In the genomic region with DNA sequence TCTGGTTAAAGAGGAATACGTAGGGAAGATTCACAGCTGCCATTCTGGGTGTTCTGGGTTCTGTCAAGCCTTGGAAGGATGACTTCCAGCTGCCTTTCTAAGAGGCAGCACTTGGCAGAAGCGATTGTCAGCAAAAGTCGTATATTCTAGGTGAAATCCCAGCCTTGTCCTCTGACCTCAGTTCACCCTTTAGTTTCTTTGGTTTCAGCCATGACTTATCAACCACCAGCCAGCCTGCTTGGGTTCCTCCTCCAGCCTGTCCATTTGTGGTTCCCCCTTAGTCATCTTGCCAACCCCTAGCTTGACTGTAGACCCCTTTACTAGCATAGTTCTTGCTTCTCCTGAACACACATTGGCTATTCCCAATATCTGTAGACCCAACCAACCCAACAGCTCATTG, we compare ENCODE assay signal across 18 cellular contexts.
DNase-seq lines count a peak whose midpoint lies in the region; ATAC-seq and TF ChIP-seq lines count a peak whose summit lies in the region.
"Had no signal": no experiment of that assay in that cellular context is flagged by ENCODE, and none has a peak within 500 bp of the region (broad histone marks: within the 10 kb centered on the region; RNA-seq: fewer than 3 reads in every experiment).

No MANE protein-coding gene starts in this region.

- H3K4me3 ChIP-seq in mesenchymal stem cell (ENCODE audit: insufficient read depth in 1 of 2, low read depth in 1 of 2, low read length in 2 of 2) (no peak overlapping the region), right lobe of liver (no peak overlapping the region)
- no peak overlapping the region for H3K4me3 ChIP-seq in effector memory CD4-positive, alpha-beta T cell (ENCODE audit: insufficient read depth, low read depth, low read length, poor library complexity, severe bottlenecking)
- H3K4me3 ChIP-seq: dorsolateral prefrontal cortex, hepatocyte, lower lobe of right lung, pancreas had no signal

- H2BK12ac ChIP-seq in mesenchymal stem cell (ENCODE audit: low read length in 2 of 2), result peak overlapping the region in 1 of 2 experiments; percentile 94

- no peak overlapping the region for H3K9ac ChIP-seq in mesenchymal stem cell (ENCODE audit: low read length)

- no peak overlapping the region for H2BK120ac ChIP-seq in mesenchymal stem cell (ENCODE audit: low read depth, low read length)

- intact Hi-C loops in right lobe of liver (cut with DNase I), result no loop called here

- no peaks in the 10 kb centered on the region for H3K9me3 ChIP-seq in T-helper 17 cell (ENCODE audit: control insufficient read depth, low read length, poor library complexity, severe bottlenecking)
- H3K9me3 ChIP-seq in mesenchymal stem cell (ENCODE audit: control insufficient read depth, low read length), result no peaks in the 10 kb centered on the region
- no peaks in the 10 kb centered on the region for H3K9me3 ChIP-seq in effector memory CD4-positive, alpha-beta T cell (ENCODE audit: control insufficient read depth, low read length)
- H3K9me3 ChIP-seq in right lobe of liver, result no peaks in the 10 kb centered on the region
- H3K9me3 ChIP-seq: lower lobe of right lung, pancreas had no signal

- H3K18ac ChIP-seq in mesenchymal stem cell (ENCODE audit: low read depth in 1 of 2, low read length in 2 of 2), result peak overlapping the region; percentile 52 to 65

- in situ Hi-C loops in KBM-7 (cut with MboI; ENCODE audit: low pct_unique_long_range_greater_than_20kb, low sequenced_read_pairs), result no loop called here

- ATAC-seq in T-helper 17 cell, result no peak
- no peak for ATAC-seq in right lobe of liver
- no peak for ATAC-seq in HG03457 (IDR thresholded peaks at IDR 0.05; ENCODE audit: unreplicated experiment)
- ATAC-seq: CD8-positive, alpha-beta T cell had no signal

- 2% methylated on average over 3 of the region's 3 CpGs for WGBS in mesenchymal stem cell
- 35% methylated on average over 3 of the region's 3 CpGs for WGBS in right lobe of liver (ENCODE audit: insufficient coverage, low coverage, low lambda C conversion rate, missing lambda C conversion rate)

- peak overlapping the region; percentile 33 for H2AK5ac ChIP-seq in mesenchymal stem cell (ENCODE audit: low read length, severe bottlenecking)

- H3K27me3 ChIP-seq in mesenchymal stem cell (ENCODE audit: control insufficient read depth in 1 of 2, insufficient read depth in 1 of 2, low read length in 2 of 2), result no peaks in the 10 kb centered on the region
- no peaks in the 10 kb centered on the region for H3K27me3 ChIP-seq in effector memory CD4-positive, alpha-beta T cell (replicated peaks; ENCODE audit: control insufficient read depth, insufficient read depth, low read length, poor library complexity, severe bottlenecking)
- H3K27me3 ChIP-seq in right lobe of liver, result no peaks in the 10 kb centered on the region
- H3K27me3 ChIP-seq: hepatocyte, pancreas had no signal

- TF ChIP-seq CTCF in right lobe of liver (IDR thresholded peaks at IDR 0.05), result no peak

- peak overlapping the region in 1 of 2 experiments; percentile 12 for H3K4ac ChIP-seq in mesenchymal stem cell (ENCODE audit: low read depth in 1 of 2, low read length in 2 of 2)

- H3K14ac ChIP-seq in mesenchymal stem cell (ENCODE audit: low read length in 2 of 2), result no peak overlapping the region

- H4K91ac ChIP-seq in mesenchymal stem cell (ENCODE audit: low read length), result peak overlapping the region; percentile 48

- H3K36me3 Mint-ChIP-seq in T-helper 17 cell (ENCODE audit: low read depth), result peaks cover 3% of the 10 kb centered on the region
- H3K36me3 Mint-ChIP-seq: CD8-positive, alpha-beta T cell had no signal

- no peak overlapping the region for H3K23ac ChIP-seq in mesenchymal stem cell (ENCODE audit: low read length in 2 of 2)

- no peak overlapping the region for H3K4me3 Mint-ChIP-seq in T-helper 17 cell
- H3K4me3 Mint-ChIP-seq: CD8-positive, alpha-beta T cell had no signal

- peak overlapping the region; percentile 63 for H4K8ac ChIP-seq in mesenchymal stem cell (ENCODE audit: low read length)

- H2BK5ac ChIP-seq in mesenchymal stem cell (ENCODE audit: low read depth, low read length, poor library complexity, severe bottlenecking), result no peak overlapping the region

- H3K27ac ChIP-seq in mesenchymal stem cell (ENCODE audit: low read length, poor library complexity, severe bottlenecking) (no peak overlapping the region), right lobe of liver (no peak overlapping the region)
- H3K27ac ChIP-seq in effector memory CD4-positive, alpha-beta T cell (ENCODE audit: insufficient read depth, low read length, poor library complexity, severe bottlenecking), result no peak overlapping the region
- H3K27ac ChIP-seq: dorsolateral prefrontal cortex, hepatocyte, lower lobe of right lung, pancreas had no signal

- peak; percentile 54 for DNase-seq in ELF-1 (ENCODE audit: low read depth, low spot score)
- DNase-seq in KBM-7, result peak; percentile 48
- no peak for DNase-seq in T-helper 17 cell
- peak; percentile 80 for DNase-seq in mesenchymal stem cell
- no peak for DNase-seq in middle frontal gyrus (ENCODE audit: extremely low spot score, low spot score)
- DNase-seq in effector memory CD4-positive, alpha-beta T cell, result no peak
- no peak for DNase-seq in right lobe of liver
- DNase-seq: amygdala; CD8-positive, alpha-beta T cell; dorsolateral prefrontal cortex; lower lobe of right lung; NCI-H1417 treated with DMSO at 0.1 percent for 48 hours; NCI-H524 treated with DMSO at 0.1 percent for 48 hours; pancreas; stimulated activated CD4-positive, alpha-beta T cell treated with anti-CD3 and anti-CD28 coated beads, Interleukin-2, amount 100 ng/mL, for 24 hours; stimulated activated naive CD4-positive, alpha-beta T cell treated with Interleukin-2 at 50 U/mL for 16 hours had no signal

- H3K27me3 Mint-ChIP-seq in T-helper 17 cell, result no peaks in the 10 kb centered on the region

- H3K36me3 ChIP-seq in mesenchymal stem cell (ENCODE audit: control insufficient read depth in 1 of 2, insufficient read depth in 2 of 2, low read depth in 1 of 2, low read length in 2 of 2) (no peaks in the 10 kb centered on the region), right lobe of liver (no peaks in the 10 kb centered on the region)
- no peaks in the 10 kb centered on the region for H3K36me3 ChIP-seq in effector memory CD4-positive, alpha-beta T cell (ENCODE audit: control insufficient read depth, insufficient read depth, low read length)
- H3K36me3 ChIP-seq: lower lobe of right lung, pancreas had no signal

- no peak overlapping the region for H3K4me2 ChIP-seq in mesenchymal stem cell (ENCODE audit: low read length, poor library complexity, severe bottlenecking)
- H3K4me2 ChIP-seq: hepatocyte had no signal

- no peaks in the 10 kb centered on the region for H3K79me1 ChIP-seq in mesenchymal stem cell (replicated peaks; ENCODE audit: low read length, poor library complexity, severe bottlenecking)

- no peak for TF ChIP-seq POLR2A in right lobe of liver (IDR thresholded peaks at IDR 0.05)

- no peaks in the 10 kb centered on the region for H3K4me1 ChIP-seq in mesenchymal stem cell (ENCODE audit: control insufficient read depth, insufficient read depth, low read depth, low read length)
- H3K4me1 ChIP-seq in effector memory CD4-positive, alpha-beta T cell (ENCODE audit: control insufficient read depth, insufficient read depth, low read length, poor library complexity, severe bottlenecking), result peaks cover 15% of the 10 kb centered on the region
- H3K4me1 ChIP-seq in right lobe of liver, result no peaks in the 10 kb centered on the region
- H3K4me1 ChIP-seq: lower lobe of right lung had no signal

- no peak overlapping the region for H2AFZ ChIP-seq in mesenchymal stem cell (ENCODE audit: low read depth, low read length)
- H2AFZ ChIP-seq: hepatocyte had no signal

- peak overlapping the region; percentile 49 for H2BK15ac ChIP-seq in mesenchymal stem cell (ENCODE audit: low read depth, poor library complexity, severe bottlenecking)

- H3K27ac Mint-ChIP-seq in T-helper 17 cell, result peak overlapping the region; percentile 12
- H3K27ac Mint-ChIP-seq: CD8-positive, alpha-beta T cell had no signal

- H3K4me1 Mint-ChIP-seq in T-helper 17 cell, result peaks cover 36% of the 10 kb centered on the region

Comparison
In these comparisons a context has a peak if more than half of its experiments do, and no peak if none do; other contexts are left out.
1. DNase-seq: peak in ELF-1 (single experiment), KBM-7 (single experiment) and mesenchymal stem cell (single experiment); none in T-helper 17 cell (0 of 3), middle frontal gyrus (single experiment), effector memory CD4-positive, alpha-beta T cell (0 of 3) and right lobe of liver (0 of 3).